ENCODE assay signal across 8 cellular contexts in the genomic region with DNA sequence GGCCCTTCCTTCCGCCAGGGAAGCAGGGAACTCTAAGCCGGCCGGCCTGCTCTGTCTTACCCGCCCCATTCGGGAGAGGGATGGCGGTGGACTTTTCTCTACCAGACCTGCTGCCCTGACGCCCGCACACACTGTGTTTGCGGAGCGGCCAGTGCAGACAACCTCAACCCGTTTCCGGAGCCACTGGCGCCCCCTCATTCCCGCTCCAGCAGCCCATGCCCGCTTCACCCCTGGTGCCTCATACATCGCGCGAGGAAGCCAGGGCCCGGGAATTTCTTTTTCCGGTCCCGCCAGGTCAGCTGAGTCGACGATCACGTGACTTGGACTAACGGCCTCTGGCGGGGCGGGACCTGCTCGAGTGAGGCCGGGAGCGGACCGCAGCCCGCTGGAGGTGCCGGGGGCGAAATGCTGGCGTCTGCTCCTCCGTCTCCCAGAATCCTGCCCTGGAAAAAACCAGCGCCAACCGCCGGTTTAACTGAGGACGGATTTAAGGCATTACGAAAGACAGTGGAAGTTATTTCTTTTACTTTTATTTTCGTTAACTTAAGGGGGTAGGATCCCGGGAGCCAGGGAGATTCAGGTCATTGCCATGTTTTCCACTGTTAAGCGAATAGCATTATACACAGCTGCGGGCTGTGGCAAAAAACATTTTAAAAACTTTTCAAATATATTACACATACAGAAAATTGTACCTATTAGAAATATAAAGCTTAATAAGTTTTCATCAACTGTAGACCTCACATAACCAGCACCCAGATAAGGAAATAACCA. TPM values are rescaled to one million over a fixed set of nuclear protein-coding genes. Genes with fewer than 3 reads are reported as not detected.
DNase-seq lines count a peak whose midpoint lies in the region; ATAC-seq and TF ChIP-seq lines count a peak whose summit lies in the region.
"Not testable (repeated sequence)": the region's sequence is repeated elsewhere in the genome, so short reads cannot be mapped to it uniquely, and the experiment has no call there.

No MANE protein-coding gene starts in this region.

- peak overlapping the region; percentile 44 to 49 for H3K4me3 ChIP-seq in gastroesophageal sphincter
- H3K4me3 ChIP-seq in mucosa of stomach (ENCODE audit: low read length), result not testable (repeated sequence)

- H3K4me1 Mint-ChIP-seq in T-helper 1 cell treated with Interleukin-12 subunit alpha and Interleukin-12 subunit beta and Interleukin-4 antibody, amounts not matched to agents 30 μg/mL and 1 μg/mL, for 36 hours (ENCODE audit: low read depth); activated naive CD8-positive, alpha-beta T cell treated with anti-CD3 and anti-CD28 coated beads, Interleukin-2, amount 50 U/mL, for 24 hours: not testable (repeated sequence)

- not testable (repeated sequence) for TF ChIP-seq POLR2A in gastroesophageal sphincter (IDR thresholded peaks at IDR 0.05)

- 0% methylated on average over 7 of the region's 45 CpGs; no CpG with 5 or more reads in 1 of the 2 donors for WGBS in gastroesophageal sphincter (ENCODE audit: low coverage in 1 of 2), 2 donors

- not testable (repeated sequence) for H3K36me3 ChIP-seq in gastroesophageal sphincter; mucosa of stomach (ENCODE audit: control insufficient read depth, insufficient read depth, low read length)

- peak overlapping the region; percentile 50 for H3K9ac ChIP-seq in mucosa of stomach (ENCODE audit: low read length)

- H3K4me1 ChIP-seq in gastroesophageal sphincter; mucosa of stomach (ENCODE audit: control insufficient read depth, insufficient read depth, low read length): not testable (repeated sequence)

- H3K9me3 Mint-ChIP-seq in T-helper 1 cell treated with Interleukin-12 subunit alpha and Interleukin-12 subunit beta and Interleukin-4 antibody, amounts not matched to agents 30 μg/mL and 1 μg/mL, for 36 hours; activated naive CD8-positive, alpha-beta T cell treated with anti-CD3 and anti-CD28 coated beads, Interleukin-2, amount 50 U/mL, for 24 hours: not testable (repeated sequence)

- H3K27me3 ChIP-seq in gastroesophageal sphincter; mucosa of stomach (ENCODE audit: control insufficient read depth, insufficient read depth, low read length): not testable (repeated sequence)

- ATAC-seq in GM19351 (IDR thresholded peaks at IDR 0.05; ENCODE audit: unreplicated experiment) (peak; percentile 85), HG03378 (IDR thresholded peaks at IDR 0.05; ENCODE audit: unreplicated experiment) (peak; percentile 82), gastroesophageal sphincter (peak; percentile 96)
- peak; percentile 73 for ATAC-seq in activated naive CD8-positive, alpha-beta T cell treated with anti-CD3 and anti-CD28 coated beads, Interleukin-2, amount 50 U/mL, for 24 hours

- not testable (repeated sequence) for H3K9me3 ChIP-seq in gastroesophageal sphincter; mucosa of stomach (ENCODE audit: control insufficient read depth, low read length)

- peak overlapping the region in 3 of 4 donors; percentile 69 to 76 (median 76) for H3K27ac ChIP-seq in gastroesophageal sphincter

- H3K4me3 Mint-ChIP-seq in T-helper 1 cell treated with Interleukin-12 subunit alpha and Interleukin-12 subunit beta and Interleukin-4 antibody, amounts not matched to agents 30 μg/mL and 1 μg/mL, for 36 hours, result peak overlapping the region; percentile 91
- peak overlapping the region; percentile 86 for H3K4me3 Mint-ChIP-seq in activated naive CD8-positive, alpha-beta T cell treated with anti-CD3 and anti-CD28 coated beads, Interleukin-2, amount 50 U/mL, for 24 hours

- peak; percentile 75 for DNase-seq in Ammon's horn (ENCODE audit: low spot score)
- peak; percentile 80 for DNase-seq in activated naive CD8-positive, alpha-beta T cell treated with anti-CD3 and anti-CD28 coated beads, Interleukin-2, amount 50 U/mL, for 24 hours
- peak; percentile 53 to 71 for DNase-seq in stimulated activated CD4-positive, alpha-beta T cell treated with anti-CD3 and anti-CD28 coated beads, Interleukin-4, amount 100 ng/mL, for 4 hours

- not testable (repeated sequence) for H3K27me3 Mint-ChIP-seq in T-helper 1 cell treated with Interleukin-12 subunit alpha and Interleukin-12 subunit beta and Interleukin-4 antibody, amounts not matched to agents 30 μg/mL and 1 μg/mL, for 36 hours (ENCODE audit: low read depth); activated naive CD8-positive, alpha-beta T cell treated with anti-CD3 and anti-CD28 coated beads, Interleukin-2, amount 50 U/mL, for 24 hours

- peak overlapping the region; percentile 91 for H3K27ac Mint-ChIP-seq in T-helper 1 cell treated with Interleukin-12 subunit alpha and Interleukin-12 subunit beta and Interleukin-4 antibody, amounts not matched to agents 30 μg/mL and 1 μg/mL, for 36 hours
- peak overlapping the region; percentile 89 for H3K27ac Mint-ChIP-seq in activated naive CD8-positive, alpha-beta T cell treated with anti-CD3 and anti-CD28 coated beads, Interleukin-2, amount 50 U/mL, for 24 hours

- peak in 1 of 4 experiments; percentile 17 for TF ChIP-seq CTCF in gastroesophageal sphincter (IDR thresholded peaks at IDR 0.05)

- TF ChIP-seq EP300 in gastroesophageal sphincter (IDR thresholded peaks at IDR 0.05), result not testable (repeated sequence)

- H3K36me3 Mint-ChIP-seq in T-helper 1 cell treated with Interleukin-12 subunit alpha and Interleukin-12 subunit beta and Interleukin-4 antibody, amounts not matched to agents 30 μg/mL and 1 μg/mL, for 36 hours (ENCODE audit: low read depth); activated naive CD8-positive, alpha-beta T cell treated with anti-CD3 and anti-CD28 coated beads, Interleukin-2, amount 50 U/mL, for 24 hours (ENCODE audit: low read depth): not testable (repeated sequence)

RNA-seq across cellular contexts. Expression of a gene that starts 17.8 kb away (rescaled TPM):
- 1 to 10 TPM in 1 of 4 donors, under 1 TPM in 2, not detected in 1; 0.15 to 1.3 (median 0.31) TPM for total RNA-seq in gastroesophageal sphincter

RNA-seq across cellular contexts. Expression of a gene that starts 30.2 kb away (rescaled TPM):
- total RNA-seq in gastroesophageal sphincter, result 1 to 10 TPM in 3 of 4 donors, under 1 TPM in 1; 0.54 to 5.4 (median 1.5) TPM
